In the genomic region with DNA sequence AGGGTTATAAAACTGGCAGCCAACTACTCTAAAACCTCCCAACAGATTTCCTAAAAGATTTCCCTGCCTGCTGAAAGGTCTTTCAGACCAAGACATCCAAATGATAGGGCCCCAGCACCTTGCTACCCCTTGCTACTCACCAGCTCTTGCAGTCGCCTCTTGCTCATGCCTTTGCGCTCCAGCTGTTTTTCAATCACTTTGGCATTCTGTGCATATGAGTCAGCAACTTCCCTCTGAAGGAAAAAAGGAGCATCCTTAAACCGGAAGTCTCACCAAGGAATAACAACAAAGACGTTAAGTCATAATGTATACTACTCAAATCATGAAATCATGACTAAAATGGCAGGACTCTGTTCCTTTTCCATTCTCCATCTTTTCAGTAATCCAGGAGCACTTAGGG, we compare ENCODE assay signal across 15 cellular contexts.
A peak's percentile ranks its signal among the peaks of the same experiment; 100 is the strongest.
DNase-seq lines count a peak whose midpoint lies in the region; ATAC-seq and TF ChIP-seq lines count a peak whose summit lies in the region.
"Had no signal": no experiment of that assay in that cellular context is flagged by ENCODE, and none has a peak within 500 bp of the region (broad histone marks: within the 10 kb centered on the region; RNA-seq: fewer than 3 reads in every experiment).

No MANE protein-coding gene starts in this region.

- peaks cover 15% of the 10 kb centered on the region for H3K36me3 ChIP-seq in HUES48 (ENCODE audit: control insufficient read depth, insufficient read depth, low read length)
- H3K36me3 ChIP-seq: pancreas had no signal

- H3K27me3 ChIP-seq in HUES48 (ENCODE audit: control insufficient read depth, insufficient read depth, low read length): no peaks in the 10 kb centered on the region
- H3K27me3 ChIP-seq: left lung, pancreas had no signal

- H3K4me3 ChIP-seq in AG10803 (ENCODE audit: low read length) (no peak overlapping the region), HUES48 (ENCODE audit: low read depth, low read length) (no peak overlapping the region), cardiac fibroblast (replicated peaks in 1 of 2; ENCODE audit: low read depth in 2 of 2, low read length in 2 of 2) (no peak overlapping the region)
- H3K4me3 ChIP-seq: left lung, pancreas had no signal

- H3K9me3 ChIP-seq in HUES48 (ENCODE audit: control insufficient read depth, insufficient read depth, low read length): peaks cover 29% of the 10 kb centered on the region
- H3K9me3 ChIP-seq: left lung, pancreas had no signal

- ATAC-seq in HG02840 (IDR thresholded peaks at IDR 0.05; ENCODE audit: low FRiP score, unreplicated experiment) (no peak), HG03439 (IDR thresholded peaks at IDR 0.05; ENCODE audit: unreplicated experiment) (no peak)
- ATAC-seq: effector memory CD8-positive, alpha-beta T cell; left lung; pancreas had no signal

- peak overlapping the region; percentile 79 for H3K27ac ChIP-seq in HUES48 (ENCODE audit: low read depth, low read length)
- H3K27ac ChIP-seq: left lung, pancreas had no signal

- no peaks in the 10 kb centered on the region for H3K4me1 ChIP-seq in HUES48 (ENCODE audit: control insufficient read depth, insufficient read depth, low read length)
- H3K4me1 ChIP-seq: left lung, pancreas had no signal

- intact Hi-C loops in posterior cingulate gyrus (cut with DNase I): no loop called here

- TF ChIP-seq CTCF in AG10803 (conservative IDR thresholded peaks at IDR 0.05; ENCODE audit: low read length) (no peak), cardiac fibroblast (IDR thresholded peaks at IDR 0.05; ENCODE audit: low read depth, low read length) (no peak)

- H3K9ac ChIP-seq in HUES48 (ENCODE audit: low read depth, low read length): no peak overlapping the region

- DNase-seq in AG10803 (ENCODE audit: low read depth) (peak; percentile 72), cardiac fibroblast (ENCODE audit: low read depth in 2 of 2) (peak; percentile 66 to 87), kidney glomerular epithelial cell (lab: John Stamatoyannopoulos, UW) (peak; percentile 59), NCI-H748 (lab: John Stamatoyannopoulos, UW; ENCODE audit: unreplicated experiment) (no peak), posterior cingulate gyrus (no peak)
- DNase-seq: activated CD4-positive, alpha-beta T cell treated with anti-CD3 and anti-CD28 coated beads, Interleukin-2, amount 50 U/mL, for 48 hours; activated naive CD8-positive, alpha-beta T cell treated with anti-CD3 and anti-CD28 coated beads for 36 hours; CD4-positive, alpha-beta T cell; effector memory CD8-positive, alpha-beta T cell; left lung; NCI-H446; pancreas had no signal

Comparison
In these comparisons a context has a peak if more than half of its experiments do, and no peak if none do; other contexts are left out.
1. DNase-seq: peak in AG10803 (single experiment), cardiac fibroblast (2 of 2) and kidney glomerular epithelial cell (single experiment); none in NCI-H748 (single experiment) and posterior cingulate gyrus (0 of 10).